ENCODE assay signal across 8 cellular contexts in genomic region chr12:101935769-101936741, GRCh38. TPM values are rescaled to one million over a fixed set of nuclear protein-coding genes. Genes with fewer than 3 reads are reported as not detected.
A peak's percentile ranks its signal among the peaks of the same experiment; 100 is the strongest.
DNase-seq lines count a peak whose midpoint lies in the region; ATAC-seq and TF ChIP-seq lines count a peak whose summit lies in the region.

No MANE protein-coding gene starts in this region.

- no peaks in the 10 kb centered on the region for H3K36me3 Mint-ChIP-seq in activated naive CD8-positive, alpha-beta T cell treated with anti-CD3 and anti-CD28 coated beads, Interleukin-2, amount 50 U/mL, for 24 hours (ENCODE audit: low read depth)
- H3K36me3 Mint-ChIP-seq in activated naive CD8-positive, alpha-beta T cell treated with anti-CD3 and anti-CD28 coated beads for 36 hours: no peaks in the 10 kb centered on the region
- H3K36me3 Mint-ChIP-seq in stimulated activated memory B cell treated with anti-CD40 and anti-IgM and Interleukin-4, amounts not matched to agents 10 μg/mL and 1 μg/mL and 100 μg/mL, for 72 hours: no peaks in the 10 kb centered on the region

- no peak for DNase-seq in activated naive CD8-positive, alpha-beta T cell treated with anti-CD3 and anti-CD28 coated beads, Interleukin-2, amount 50 U/mL, for 24 hours
- no peak for DNase-seq in activated naive CD8-positive, alpha-beta T cell treated with anti-CD3 and anti-CD28 coated beads for 36 hours
- DNase-seq in RWPE2 (ENCODE audit: low spot score): no peak
- DNase-seq in foreskin melanocyte: peak; percentile 81
- DNase-seq in cortex of kidney (lab: John Stamatoyannopoulos, UW): no peak
- DNase-seq in effector CD4-positive, alpha-beta T cell: no peak

- H3K27me3 ChIP-seq in RWPE2 (ENCODE audit: insufficient read depth, poor library complexity, severe bottlenecking): no peaks in the 10 kb centered on the region

- no peak for TF ChIP-seq CTCF in RWPE2 (IDR thresholded peaks at IDR 0.05; ENCODE audit: poor library complexity, severe bottlenecking)

- no peak overlapping the region for H3K4me3 Mint-ChIP-seq in activated naive CD8-positive, alpha-beta T cell treated with anti-CD3 and anti-CD28 coated beads, Interleukin-2, amount 50 U/mL, for 24 hours
- H3K4me3 Mint-ChIP-seq in activated naive CD8-positive, alpha-beta T cell treated with anti-CD3 and anti-CD28 coated beads for 36 hours: no peak overlapping the region
- H3K4me3 Mint-ChIP-seq in stimulated activated memory B cell treated with anti-CD40 and anti-IgM and Interleukin-4, amounts not matched to agents 10 μg/mL and 1 μg/mL and 100 μg/mL, for 72 hours: no peak overlapping the region

- no peaks in the 10 kb centered on the region for H3K9me3 ChIP-seq in RWPE2 (ENCODE audit: severe bottlenecking)

- peak; percentile 72 for ATAC-seq in activated naive CD8-positive, alpha-beta T cell treated with anti-CD3 and anti-CD28 coated beads, Interleukin-2, amount 50 U/mL, for 24 hours
- ATAC-seq in HG02885 (IDR thresholded peaks at IDR 0.05; ENCODE audit: poor library complexity, unreplicated experiment) (peak; percentile 78), RWPE2 (ENCODE audit: low read depth) (peak; percentile 91)
- peak; percentile 87 for ATAC-seq in stimulated activated memory B cell treated with anti-CD40 and anti-IgM and Interleukin-4, amounts not matched to agents 10 μg/mL and 1 μg/mL and 100 μg/mL, for 72 hours

- no peaks in the 10 kb centered on the region for H3K9me3 Mint-ChIP-seq in activated naive CD8-positive, alpha-beta T cell treated with anti-CD3 and anti-CD28 coated beads, Interleukin-2, amount 50 U/mL, for 24 hours
- no peaks in the 10 kb centered on the region for H3K9me3 Mint-ChIP-seq in activated naive CD8-positive, alpha-beta T cell treated with anti-CD3 and anti-CD28 coated beads for 36 hours
- peaks cover 3% of the 10 kb centered on the region for H3K9me3 Mint-ChIP-seq in stimulated activated memory B cell treated with anti-CD40 and anti-IgM and Interleukin-4, amounts not matched to agents 10 μg/mL and 1 μg/mL and 100 μg/mL, for 72 hours

- peak overlapping the region; percentile 72 for H3K27ac ChIP-seq in RWPE2 (ENCODE audit: poor library complexity, severe bottlenecking)

- peak overlapping the region; percentile 19 for H3K27ac Mint-ChIP-seq in activated naive CD8-positive, alpha-beta T cell treated with anti-CD3 and anti-CD28 coated beads, Interleukin-2, amount 50 U/mL, for 24 hours
- no peak overlapping the region for H3K27ac Mint-ChIP-seq in activated naive CD8-positive, alpha-beta T cell treated with anti-CD3 and anti-CD28 coated beads for 36 hours
- peak overlapping the region; percentile 95 for H3K27ac Mint-ChIP-seq in stimulated activated memory B cell treated with anti-CD40 and anti-IgM and Interleukin-4, amounts not matched to agents 10 μg/mL and 1 μg/mL and 100 μg/mL, for 72 hours

- H3K4me3 ChIP-seq in RWPE2 (ENCODE audit: severe bottlenecking): no peak overlapping the region

- peaks cover 26% of the 10 kb centered on the region for H3K4me1 Mint-ChIP-seq in activated naive CD8-positive, alpha-beta T cell treated with anti-CD3 and anti-CD28 coated beads, Interleukin-2, amount 50 U/mL, for 24 hours
- peaks cover 3% of the 10 kb centered on the region for H3K4me1 Mint-ChIP-seq in activated naive CD8-positive, alpha-beta T cell treated with anti-CD3 and anti-CD28 coated beads for 36 hours
- H3K4me1 Mint-ChIP-seq in stimulated activated memory B cell treated with anti-CD40 and anti-IgM and Interleukin-4, amounts not matched to agents 10 μg/mL and 1 μg/mL and 100 μg/mL, for 72 hours: peaks cover 81% of the 10 kb centered on the region

- H3K36me3 ChIP-seq in RWPE2 (ENCODE audit: low read depth): no peaks in the 10 kb centered on the region

- H3K4me1 ChIP-seq in RWPE2 (ENCODE audit: insufficient read depth, poor library complexity, severe bottlenecking): peaks cover 16% of the 10 kb centered on the region

- H3K27me3 Mint-ChIP-seq in activated naive CD8-positive, alpha-beta T cell treated with anti-CD3 and anti-CD28 coated beads, Interleukin-2, amount 50 U/mL, for 24 hours: peaks cover 3% of the 10 kb centered on the region
- peaks cover 11% of the 10 kb centered on the region for H3K27me3 Mint-ChIP-seq in activated naive CD8-positive, alpha-beta T cell treated with anti-CD3 and anti-CD28 coated beads for 36 hours
- H3K27me3 Mint-ChIP-seq in stimulated activated memory B cell treated with anti-CD40 and anti-IgM and Interleukin-4, amounts not matched to agents 10 μg/mL and 1 μg/mL and 100 μg/mL, for 72 hours: no peaks in the 10 kb centered on the region

RNA-seq across cellular contexts. Expression of gene DRAM1, which starts 58.7 kb away (rescaled TPM):
- 1 to 10 TPM; 5.2 to 6.7 TPM for total RNA-seq in activated naive CD8-positive, alpha-beta T cell treated with anti-CD3 and anti-CD28 coated beads for 36 hours
